26 cellular contexts compared by ENCODE assay signal in genomic region chr10:13567030-13567429, GRCh38. TPM values are rescaled to one million over a fixed set of nuclear protein-coding genes. Genes with fewer than 3 reads are reported as not detected.
A peak's percentile ranks its signal among the peaks of the same experiment; 100 is the strongest.
DNase-seq lines count a peak whose midpoint lies in the region; TF ChIP-seq lines count a peak whose summit lies in the region.
"Had no signal": no experiment of that assay in that cellular context is flagged by ENCODE, and none has a peak within 500 bp of the region (broad histone marks: within the 10 kb centered on the region; RNA-seq: fewer than 3 reads in every experiment).

No MANE protein-coding gene starts in this region.

- intact Hi-C loops in MCF 10A (cut with micrococcal nuclease): no loop called here
- intact Hi-C loops in breast epithelium (cut with DNase I; ENCODE audit: low total_unique reads): no loop called here
- intact Hi-C loops in CD4-positive, alpha-beta memory T cell (cut with micrococcal nuclease): no loop called here
- intact Hi-C loops in colonic mucosa (cut with DNase I): no loop called here

- peak; percentile 63 for DNase-seq in MCF 10A (ENCODE audit: unreplicated experiment)
- DNase-seq in breast epithelium (ENCODE audit: low spot score in 2 of 2): no peak
- peak; percentile 79 for DNase-seq in SIG-M5 (lab: John Stamatoyannopoulos, UW)
- DNase-seq in fibroblast of pulmonary artery (ENCODE audit: low read depth): peak; percentile 23
- no peak for DNase-seq in CD4-positive, alpha-beta memory T cell
- DNase-seq in caudate nucleus (lab: John Stamatoyannopoulos, UW): no peak
- no peak for DNase-seq in colonic mucosa
- DNase-seq in stimulated activated CD8-positive, alpha-beta memory T cell treated with anti-CD3 and anti-CD28 coated beads, Interleukin-4, amount 100 ng/mL, for 48 hours: no peak
- DNase-seq: activated B cell treated with CpG ODN at 0.5 μM for 24 hours; activated CD4-positive, alpha-beta memory T cell treated with anti-CD3 and anti-CD28 coated beads for 36 hours; activated T-cell treated with anti-CD3 and anti-CD28 coated beads for 4 hours; endodermal cell; hippocampal formation; islet precursor cell; naive B cell; NCI-H1694 treated with DMSO at 0.1 percent for 48 hours; PC-3; transverse colon had no signal

- H3K4me3 ChIP-seq in breast epithelium (no peak overlapping the region), fibroblast of pulmonary artery (replicated peaks; ENCODE audit: low read depth, low read length) (no peak overlapping the region), colonic mucosa (no peak overlapping the region)
- H3K4me3 ChIP-seq in CD4-positive, alpha-beta memory T cell (ENCODE audit: low read length in 2 of 2): no peak overlapping the region
- H3K4me3 ChIP-seq: A549; ascending aorta; BLaER1 treated with 17β-estradiol and CSF1 and Interleukin-3, amounts not matched to agents 10 nM and 100 nM; GM12878; SJSA1; transverse colon had no signal

- no peak overlapping the region for H3K9ac ChIP-seq in colonic mucosa (ENCODE audit: low read depth in 2 of 2, low read length in 2 of 2)
- H3K9ac ChIP-seq: BLaER1 treated with 17β-estradiol and CSF1 and Interleukin-3, amounts not matched to agents 10 nM and 100 nM; parathyroid adenoma had no signal

- H3K36me3 ChIP-seq in breast epithelium (no peaks in the 10 kb centered on the region), colonic mucosa (no peaks in the 10 kb centered on the region)
- no peaks in the 10 kb centered on the region for H3K36me3 ChIP-seq in CD4-positive, alpha-beta memory T cell (ENCODE audit: insufficient read depth, low read length)
- H3K36me3 ChIP-seq: ascending aorta; BLaER1 treated with 17β-estradiol and CSF1 and Interleukin-3, amounts not matched to agents 10 nM and 100 nM; SJSA1; transverse colon had no signal

- POLR2A ChIA-PET in MCF 10A (lab: Yijun Ruan, JAX): no interaction called here
- POLR2A ChIA-PET in CD4-positive, alpha-beta memory T cell (lab: Charles Lee; ENCODE audit: partially characterized antibody): no interaction called here

- no peak overlapping the region for H3K27ac Mint-ChIP-seq in MCF 10A (ENCODE audit: low read depth, unreplicated experiment)
- no peak overlapping the region for H3K27ac Mint-ChIP-seq in CD4-positive, alpha-beta memory T cell
- H3K27ac Mint-ChIP-seq: activated B cell treated with CpG ODN at 0.5 μM for 24 hours; activated CD4-positive, alpha-beta memory T cell treated with anti-CD3 and anti-CD28 coated beads for 36 hours; endodermal cell; memory B cell; naive B cell; stimulated activated naive CD8-positive, alpha-beta T cell treated with anti-CD3 and anti-CD28 coated beads, Interleukin-15, Interleukin-2, amounts not matched to agents 100 ng/mL and 50 ng/mL, for 24 hours had no signal

- H3K9me3 ChIP-seq in breast epithelium: no peaks in the 10 kb centered on the region
- no peaks in the 10 kb centered on the region for H3K9me3 ChIP-seq in CD4-positive, alpha-beta memory T cell (ENCODE audit: control insufficient read depth in 1 of 2, low read length in 2 of 2)
- no peaks in the 10 kb centered on the region for H3K9me3 ChIP-seq in colonic mucosa
- H3K9me3 ChIP-seq: ascending aorta, SJSA1, transverse colon had no signal

- H3K27me3 ChIP-seq in breast epithelium (no peaks in the 10 kb centered on the region), colonic mucosa (no peaks in the 10 kb centered on the region)
- no peaks in the 10 kb centered on the region for H3K27me3 ChIP-seq in CD4-positive, alpha-beta memory T cell (ENCODE audit: insufficient read depth, low read length)
- H3K27me3 ChIP-seq: ascending aorta; BLaER1 treated with 17β-estradiol and CSF1 and Interleukin-3, amounts not matched to agents 10 nM and 100 nM; transverse colon had no signal

- CTCF ChIA-PET in MCF 10A (lab: Yijun Ruan, JAX): no interaction called here
- CTCF ChIA-PET in CD4-positive, alpha-beta memory T cell (lab: Charles Lee; ENCODE audit: partially characterized antibody): no interaction called here

- TF ChIP-seq POLR2A in breast epithelium (IDR thresholded peaks at IDR 0.05): no peak

- H3K4me3 Mint-ChIP-seq in MCF 10A (ENCODE audit: unreplicated experiment): no peak overlapping the region
- no peak overlapping the region for H3K4me3 Mint-ChIP-seq in CD4-positive, alpha-beta memory T cell
- H3K4me3 Mint-ChIP-seq: activated B cell treated with CpG ODN at 0.5 μM for 24 hours; activated CD4-positive, alpha-beta memory T cell treated with anti-CD3 and anti-CD28 coated beads for 36 hours; endodermal cell; memory B cell; naive B cell; stimulated activated naive CD8-positive, alpha-beta T cell treated with anti-CD3 and anti-CD28 coated beads, Interleukin-15, Interleukin-2, amounts not matched to agents 100 ng/mL and 50 ng/mL, for 24 hours had no signal

- no peaks in the 10 kb centered on the region for H3K9me3 Mint-ChIP-seq in MCF 10A (ENCODE audit: unreplicated experiment)
- H3K9me3 Mint-ChIP-seq in CD4-positive, alpha-beta memory T cell: peaks cover 0 to 6% (median 0%) of the 10 kb centered on the region in 8 donors
- H3K9me3 Mint-ChIP-seq: activated B cell treated with CpG ODN at 0.5 μM for 24 hours; activated CD4-positive, alpha-beta memory T cell treated with anti-CD3 and anti-CD28 coated beads for 36 hours; memory B cell; stimulated activated naive CD8-positive, alpha-beta T cell treated with anti-CD3 and anti-CD28 coated beads, Interleukin-15, Interleukin-2, amounts not matched to agents 100 ng/mL and 50 ng/mL, for 24 hours had no signal

- H3K4me1 Mint-ChIP-seq in MCF 10A (ENCODE audit: insufficient read depth, unreplicated experiment): peaks cover 7% of the 10 kb centered on the region
- no peaks in the 10 kb centered on the region for H3K4me1 Mint-ChIP-seq in CD4-positive, alpha-beta memory T cell
- H3K4me1 Mint-ChIP-seq: activated B cell treated with CpG ODN at 0.5 μM for 24 hours, endodermal cell, memory B cell, naive B cell had no signal

- H3K4me1 ChIP-seq in breast epithelium (no peaks in the 10 kb centered on the region), colonic mucosa (no peaks in the 10 kb centered on the region)
- H3K4me1 ChIP-seq in CD4-positive, alpha-beta memory T cell (ENCODE audit: insufficient read depth, low read length): no peaks in the 10 kb centered on the region
- H3K4me1 ChIP-seq: A549, ascending aorta, parathyroid adenoma, SJSA1, transverse colon had no signal

- H3K27me3 Mint-ChIP-seq in MCF 10A (ENCODE audit: insufficient read depth, unreplicated experiment): no peaks in the 10 kb centered on the region
- H3K27me3 Mint-ChIP-seq in CD4-positive, alpha-beta memory T cell: peaks cover 11 to 22% of the 10 kb centered on the region in 2 donors

- H3K36me3 Mint-ChIP-seq in MCF 10A (ENCODE audit: insufficient read depth, unreplicated experiment): no peaks in the 10 kb centered on the region
- no peaks in the 10 kb centered on the region for H3K36me3 Mint-ChIP-seq in CD4-positive, alpha-beta memory T cell
- H3K36me3 Mint-ChIP-seq: activated CD4-positive, alpha-beta memory T cell treated with anti-CD3 and anti-CD28 coated beads for 36 hours; memory B cell; naive B cell had no signal

- BruUV-seq in MCF 10A (replicated peaks; lab: Mats Ljungman, UMichigan): no TSS peak

- TF ChIP-seq CTCF in MCF 10A (IDR thresholded peaks at IDR 0.05; ENCODE audit: unreplicated experiment) (no peak), breast epithelium (IDR thresholded peaks at IDR 0.05) (no peak), fibroblast of pulmonary artery (IDR thresholded peaks at IDR 0.05; ENCODE audit: low read length, missing control alignments) (no peak), colonic mucosa (IDR thresholded peaks at IDR 0.05) (no peak)

- H3K27ac ChIP-seq in breast epithelium: no peak overlapping the region
- H3K27ac ChIP-seq in CD4-positive, alpha-beta memory T cell (ENCODE audit: low read depth, low read length): no peak overlapping the region
- no peak overlapping the region for H3K27ac ChIP-seq in caudate nucleus (ENCODE audit: low read depth, low read length)
- H3K27ac ChIP-seq in colonic mucosa: no peak overlapping the region
- H3K27ac ChIP-seq: A549, ascending aorta, parathyroid adenoma, SJSA1, transverse colon had no signal

RNA-seq across cellular contexts. Expression of gene PRPF18, which starts 19.7 kb away (rescaled TPM):
- 27.8 and 31.6 TPM in 2 replicates for total RNA-seq in MCF 10A (2022)
- total RNA-seq in breast epithelium: 10 to 100 TPM; 29.6 to 48.6 (median 36.7) TPM
- total RNA-seq in CD4-positive, alpha-beta memory T cell: 10 to 100 TPM; 30.3 TPM
- polyA plus RNA-seq in CD4-positive, alpha-beta memory T cell: 10 to 100 TPM; 42.8 to 63.7 TPM
- 10 to 100 TPM; 20.3 to 20.4 TPM for total RNA-seq in colonic mucosa

RNA-seq across cellular contexts. Expression of gene BEND7, which starts 38.2 kb away (rescaled TPM):
- total RNA-seq in MCF 10A (2022) (12.4 and 17.2 TPM in 2 replicates), breast epithelium (10 to 100 TPM in 2 of 3 donors, 1 to 10 TPM in 1; 9.9 to 19.3 (median 17.7) TPM), colonic mucosa (10 to 100 TPM; 19.2 to 20.4 TPM)
- not detected for total RNA-seq in CD4-positive, alpha-beta memory T cell
- polyA plus RNA-seq in CD4-positive, alpha-beta memory T cell: not detected
- total RNA-seq: activated B cell treated with CpG ODN at 0.5 μM for 24 hours; activated CD4-positive, alpha-beta memory T cell treated with anti-CD3 and anti-CD28 coated beads for 36 hours; GM12878 had no signal
- polyA plus RNA-seq: GM12878 had no signal

Comparison
In these comparisons a context has a peak if more than half of its experiments do, and no peak if none do; other contexts are left out.
1. DNase-seq: peak in MCF 10A (single experiment), SIG-M5 (single experiment) and fibroblast of pulmonary artery (single experiment); none in breast epithelium (0 of 2), CD4-positive, alpha-beta memory T cell (0 of 5), caudate nucleus (0 of 61), colonic mucosa (single experiment) and stimulated activated CD8-positive, alpha-beta memory T cell treated with anti-CD3 and anti-CD28 coated beads, Interleukin-4, amount 100 ng/mL, for 48 hours (single experiment).
2. RNA of gene BEND7, which starts 38.2 kb away (total RNA-seq): 19.2 to 20.4 TPM in colonic mucosa, 9.9 to 19.3 TPM in breast epithelium and 12.4 to 17.2 TPM in MCF 10A; not detected in CD4-positive, alpha-beta memory T cell; every median in the first group is over 10 times any median in the second.